In genomic region chr6:147507162-147508072, GRCh38 we compare ENCODE assay signal across 8 cellular contexts. TPM values are rescaled to one million over a fixed set of nuclear protein-coding genes. Genes with fewer than 3 reads are reported as not detected.
DNase-seq lines count a peak whose midpoint lies in the region; ATAC-seq and TF ChIP-seq lines count a peak whose summit lies in the region.

No MANE protein-coding gene starts in this region.

- H4K8ac ChIP-seq in mesendoderm (ENCODE audit: low read depth, low read length), result no peak overlapping the region

- CTCF ChIA-PET in A673 (lab: Charles Lee), result interaction anchor here (0.6 to 1.1 kb wide), 3 partner anchors 466 to 672 kb away, joined by 3 to 5 read pairs (median 5); no protein-coding TSS in a partner anchor

- H3K36me3 ChIP-seq in A673 (ENCODE audit: insufficient read depth, low read length, poor library complexity, severe bottlenecking), result no peaks in the 10 kb centered on the region
- no peaks in the 10 kb centered on the region for H3K36me3 ChIP-seq in duodenal mucosa (ENCODE audit: control insufficient read depth in 1 of 2, insufficient read depth in 2 of 2, low read length in 2 of 2)
- no peaks in the 10 kb centered on the region for H3K36me3 ChIP-seq in mesendoderm (ENCODE audit: control insufficient read depth, insufficient read depth, low read length)
- no peaks in the 10 kb centered on the region for H3K36me3 ChIP-seq in aorta (ENCODE audit: control insufficient read depth in 1 of 2, insufficient read depth in 2 of 2, low read length in 1 of 2)

- POLR2A ChIA-PET in A673 (lab: Charles Lee; ENCODE audit: low non-redundant PET), result no interaction called here

- H3K4me2 ChIP-seq in mesendoderm (ENCODE audit: low read length), result peak overlapping the region; percentile 89

- no peak overlapping the region for H3K4ac ChIP-seq in mesendoderm (ENCODE audit: low read depth, low read length)

- H3K4me1 ChIP-seq in A673 (ENCODE audit: insufficient read depth, low read length, poor library complexity, severe bottlenecking) (peaks cover 8% of the 10 kb centered on the region), duodenal mucosa (ENCODE audit: control insufficient read depth in 1 of 2, insufficient read depth in 2 of 2, low read length in 2 of 2) (peaks cover 4 to 13% of the 10 kb centered on the region in 2 donors), mesendoderm (ENCODE audit: control insufficient read depth, low read depth, low read length) (peaks cover 3% of the 10 kb centered on the region), aorta (ENCODE audit: control insufficient read depth in 1 of 2, insufficient read depth in 2 of 2, low read length in 2 of 2) (no peaks in the 10 kb centered on the region)

- H3K9ac ChIP-seq in duodenal mucosa (ENCODE audit: low read depth in 1 of 2, low read length in 2 of 2) (peak overlapping the region; percentile 34 to 57), mesendoderm (ENCODE audit: low read length) (peak overlapping the region; percentile 66)

- ATAC-seq in GM19372 (IDR thresholded peaks at IDR 0.05; ENCODE audit: low read depth, unreplicated experiment) (peak; percentile 3), aorta (ENCODE audit: low FRiP score) (peak; percentile 41), GM18861 (IDR thresholded peaks at IDR 0.05; ENCODE audit: unreplicated experiment) (no peak)

- peak overlapping the region; percentile 78 for H3K4me3 ChIP-seq in A673 (ENCODE audit: low read depth, low read length, poor library complexity, severe bottlenecking)
- peak overlapping the region; percentile 75 to 79 for H3K4me3 ChIP-seq in duodenal mucosa (ENCODE audit: low read depth in 1 of 2, low read length in 2 of 2)
- H3K4me3 ChIP-seq in mesendoderm (ENCODE audit: low read length), result peak overlapping the region; percentile 22
- H3K4me3 ChIP-seq in aorta (ENCODE audit: low read length in 2 of 2), result peak overlapping the region; percentile 30 to 73

- TF ChIP-seq CTCF in A673 (conservative IDR thresholded peaks at IDR 0.05; ENCODE audit: low read depth, low read length), result no peak

- no peak overlapping the region for H3K23ac ChIP-seq in mesendoderm (ENCODE audit: low read length)

- intact Hi-C loops in A673 (cut with micrococcal nuclease; ENCODE audit: unreplicated experiment) (loop anchor here (1.0 to 10.0 kb wide), 7 partner anchors 170 to 955 kb away; no protein-coding TSS in a partner anchor), aorta (cut with DNase I) (loop anchor here (2.0 to 10.0 kb wide), 3 partner anchors 147 to 737 kb away; no protein-coding TSS in a partner anchor)

- H3K9me3 ChIP-seq in A673 (ENCODE audit: low read depth, low read length, poor library complexity, severe bottlenecking), result no peaks in the 10 kb centered on the region
- no peaks in the 10 kb centered on the region for H3K9me3 ChIP-seq in duodenal mucosa (ENCODE audit: control insufficient read depth in 1 of 2, low read length in 2 of 2)
- no peaks in the 10 kb centered on the region for H3K9me3 ChIP-seq in aorta (ENCODE audit: control insufficient read depth, low read length)

- no peak overlapping the region for H4K5ac ChIP-seq in mesendoderm (ENCODE audit: low read length)

- no peak overlapping the region for H2BK5ac ChIP-seq in mesendoderm (ENCODE audit: low read length)

- H2BK15ac ChIP-seq in mesendoderm (replicated peaks; ENCODE audit: low read depth), result no peak overlapping the region

- no peaks in the 10 kb centered on the region for H3K79me1 ChIP-seq in mesendoderm (ENCODE audit: low read length)

- peak overlapping the region; percentile 59 for H3K27ac ChIP-seq in A673 (ENCODE audit: low read depth, low read length, poor library complexity, severe bottlenecking)
- no peak overlapping the region for H3K27ac ChIP-seq in duodenal mucosa (ENCODE audit: low read depth, low read length)
- H3K27ac ChIP-seq in mesendoderm (ENCODE audit: low read depth, low read length), result no peak overlapping the region
- no peak overlapping the region for H3K27ac ChIP-seq in aorta (ENCODE audit: low read depth in 1 of 2, low read length in 2 of 2)

- peak overlapping the region; percentile 80 for H3K56ac ChIP-seq in mesendoderm (ENCODE audit: low read length)

- BruUV-seq in A673 (replicated peaks; lab: Mats Ljungman, UMichigan), result TSS peak; percentile 64

- H2AK5ac ChIP-seq in mesendoderm (ENCODE audit: low read length), result no peak overlapping the region

- no peaks in the 10 kb centered on the region for H3K79me2 ChIP-seq in mesendoderm (ENCODE audit: control insufficient read depth, insufficient read depth, low read length)

- H3K18ac ChIP-seq in mesendoderm (ENCODE audit: low read length), result peak overlapping the region; percentile 60

- DNase-seq in A673 (ENCODE audit: low spot score) (peak; percentile 65), mesendoderm (peak; percentile 30), aorta (peak in 1 of 2 donors; percentile 36), OCI-M2 (lab: John Stamatoyannopoulos, UW; ENCODE audit: unreplicated experiment) (no peak)

- H2BK120ac ChIP-seq in mesendoderm (ENCODE audit: low read depth, low read length), result no peak overlapping the region

- no CpG with 5 or more reads among the region's 57 CpGs for WGBS in mesendoderm (ENCODE audit: extremely low coverage, insufficient coverage, low lambda C conversion rate)
- 1% methylated on average over 50 to 57 of the region's 57 CpGs for WGBS in aorta, 2 donors

- H3K27me3 ChIP-seq in A673 (replicated peaks; ENCODE audit: insufficient read depth, low read depth, low read length, poor library complexity) (peaks cover 12% of the 10 kb centered on the region), duodenal mucosa (ENCODE audit: control insufficient read depth in 1 of 2, insufficient read depth in 2 of 2, low read length in 2 of 2) (peaks cover 0 to 7% of the 10 kb centered on the region in 2 donors), mesendoderm (ENCODE audit: insufficient read depth, low read length, poor library complexity) (peaks cover 32% of the 10 kb centered on the region), aorta (ENCODE audit: control insufficient read depth in 1 of 2, insufficient read depth in 2 of 2, low read length in 1 of 2) (no peaks in the 10 kb centered on the region)

TF ChIP-seq in PFSK-1, 5 proteins besides CTCF, POLR2A, EP300 and RAD21:
- no peak for TF ChIP-seq REST (IDR thresholded peaks at IDR 0.05; ENCODE audit: insufficient read depth in 1 of 2, low read depth in 2 of 2, low read length in 2 of 2)
- no peak for TF ChIP-seq SIN3A (IDR thresholded peaks at IDR 0.05; ENCODE audit: borderline replicate concordance, insufficient read depth, low read length)
- peak; percentile 29 for TF ChIP-seq FOXP2 (optimal IDR thresholded peaks at IDR 0.05; ENCODE audit: borderline replicate concordance, extremely low read depth, extremely low read length, insufficient read depth)
- TF ChIP-seq TAF1 (IDR thresholded peaks at IDR 0.05; ENCODE audit: borderline replicate concordance, insufficient read depth, low read length), result 0 out of 2 replicates have a peak, but pooled peaks have one; percentile 24
TF ChIP-seq in PFSK-1: peak in this region for 2.

RNA-seq across cellular contexts. Expression of gene SAMD5, which starts 1.1 kb away (rescaled TPM):
- 4.3 and 6.1 TPM in 2 replicates for total RNA-seq in A673 (2021)
- polyA plus RNA-seq in PFSK-1 (2012; ENCODE audit: insufficient read length, low read depth), result 14.7 TPM
- polyA plus RNA-seq in mesendoderm (2013, experiment 1 of 2), result 0.13 TPM
- 0.11 TPM for polyA plus RNA-seq in mesendoderm (2013, experiment 2 of 2)
- total RNA-seq in aorta, result 1 to 10 TPM; 2.1 to 3.8 TPM
- 1 to 10 TPM in 1 of 2 donors, under 1 TPM in 1; 0.50 to 1.7 TPM for polyA plus RNA-seq in aorta

Comparison
In these comparisons a context has a peak if more than half of its experiments do, and no peak if none do; other contexts are left out.
1. H3K4me3 ChIP-seq: peak in every context shown above with its lines; median percentile 78 in A673; 77 in duodenal mucosa; 52 in aorta; 22 in mesendoderm.